ENCODE assay signal across 14 cellular contexts in the genomic region with DNA sequence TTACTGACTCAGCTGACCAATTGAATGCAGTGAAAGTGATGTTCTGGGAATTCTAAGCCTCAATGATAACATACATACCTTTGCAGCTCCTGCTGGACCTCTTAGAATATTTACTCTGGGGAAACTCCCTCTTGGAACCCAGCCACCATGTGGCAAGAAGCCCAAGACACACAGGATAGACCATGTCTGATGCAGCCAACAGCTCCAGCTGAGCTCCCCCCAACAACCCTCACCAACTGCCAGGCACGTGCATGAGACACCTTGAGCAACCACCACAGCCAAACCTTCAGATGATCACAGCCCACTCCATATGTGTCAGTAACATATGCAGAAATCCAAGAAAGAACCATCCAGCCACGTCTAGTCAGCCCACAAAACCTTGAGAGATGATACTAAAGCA. TPM values are rescaled to one million over a fixed set of nuclear protein-coding genes. Genes with fewer than 3 reads are reported as not detected.
DNase-seq lines count a peak whose midpoint lies in the region; ATAC-seq and TF ChIP-seq lines count a peak whose summit lies in the region.
"Had no signal": no experiment of that assay in that cellular context is flagged by ENCODE, and none has a peak within 500 bp of the region (broad histone marks: within the 10 kb centered on the region; RNA-seq: fewer than 3 reads in every experiment).

No MANE protein-coding gene starts in this region.

- no peaks in the 10 kb centered on the region for H3K27me3 Mint-ChIP-seq in activated CD8-positive, alpha-beta memory T cell treated with anti-CD3 and anti-CD28 coated beads, Interleukin-2, amount 10 ng/mL, durations not matched to agents 7 days and 5 days
- H3K27me3 Mint-ChIP-seq in activated B cell treated with CpG ODN at 0.5 μM for 24 hours: no peaks in the 10 kb centered on the region
- no peaks in the 10 kb centered on the region for H3K27me3 Mint-ChIP-seq in stimulated activated naive CD8-positive, alpha-beta T cell treated with anti-CD3 and anti-CD28 coated beads, Interleukin-15, Interleukin-2, amounts not matched to agents 100 ng/mL and 50 ng/mL, for 24 hours

- WGBS in gastroesophageal sphincter (ENCODE audit: low coverage in 1 of 2), 2 donors: 59 to 83% methylated on average over 2 of the region's 2 CpGs

- TF ChIP-seq EP300 in gastroesophageal sphincter (IDR thresholded peaks at IDR 0.05): no peak

- no peak for TF ChIP-seq POLR2A in gastroesophageal sphincter (IDR thresholded peaks at IDR 0.05)

- no peak for TF ChIP-seq CTCF in activated B cell treated with CpG ODN at 0.5 μM for 24 hours (IDR thresholded peaks at IDR 0.05)
- TF ChIP-seq CTCF in gastroesophageal sphincter (IDR thresholded peaks at IDR 0.05): no peak

- peak overlapping the region; percentile 90 for H3K27ac Mint-ChIP-seq in activated CD8-positive, alpha-beta memory T cell treated with anti-CD3 and anti-CD28 coated beads, Interleukin-2, amount 10 ng/mL, durations not matched to agents 7 days and 5 days
- peak overlapping the region; percentile 95 for H3K27ac Mint-ChIP-seq in activated B cell treated with CpG ODN at 0.5 μM for 24 hours
- H3K27ac Mint-ChIP-seq in stimulated activated naive CD8-positive, alpha-beta T cell treated with anti-CD3 and anti-CD28 coated beads, Interleukin-15, Interleukin-2, amounts not matched to agents 100 ng/mL and 50 ng/mL, for 24 hours: peak overlapping the region; percentile 95

- no peak overlapping the region for H3K4me3 ChIP-seq in gastroesophageal sphincter
- H3K4me3 ChIP-seq: left lung, testis had no signal

- peaks cover 0 to 12% (median 0%) of the 10 kb centered on the region in 3 donors for H3K9me3 ChIP-seq in gastroesophageal sphincter
- H3K9me3 ChIP-seq: left lung, testis had no signal

- peak overlapping the region in 3 of 4 donors; percentile 74 to 92 (median 77) for H3K27ac ChIP-seq in gastroesophageal sphincter
- H3K27ac ChIP-seq: left lung had no signal

- H3K36me3 ChIP-seq in gastroesophageal sphincter: no peaks in the 10 kb centered on the region
- H3K36me3 ChIP-seq: left lung had no signal

- H3K4me1 Mint-ChIP-seq in activated CD8-positive, alpha-beta memory T cell treated with anti-CD3 and anti-CD28 coated beads, Interleukin-2, amount 10 ng/mL, durations not matched to agents 7 days and 5 days: peaks cover 48% of the 10 kb centered on the region
- H3K4me1 Mint-ChIP-seq in activated B cell treated with CpG ODN at 0.5 μM for 24 hours: peaks cover 57% of the 10 kb centered on the region
- H3K4me1 Mint-ChIP-seq in stimulated activated naive CD8-positive, alpha-beta T cell treated with anti-CD3 and anti-CD28 coated beads, Interleukin-15, Interleukin-2, amounts not matched to agents 100 ng/mL and 50 ng/mL, for 24 hours (ENCODE audit: low read depth): peaks cover 55% of the 10 kb centered on the region

- H3K36me3 Mint-ChIP-seq in activated CD8-positive, alpha-beta memory T cell treated with anti-CD3 and anti-CD28 coated beads, Interleukin-2, amount 10 ng/mL, durations not matched to agents 7 days and 5 days: peaks cover 10% of the 10 kb centered on the region
- H3K36me3 Mint-ChIP-seq in activated B cell treated with CpG ODN at 0.5 μM for 24 hours (ENCODE audit: low read depth): peaks cover 3% of the 10 kb centered on the region
- peaks cover 7% of the 10 kb centered on the region for H3K36me3 Mint-ChIP-seq in stimulated activated naive CD8-positive, alpha-beta T cell treated with anti-CD3 and anti-CD28 coated beads, Interleukin-15, Interleukin-2, amounts not matched to agents 100 ng/mL and 50 ng/mL, for 24 hours (ENCODE audit: low read depth)

- no peak for DNase-seq in activated CD8-positive, alpha-beta memory T cell treated with anti-CD3 and anti-CD28 coated beads, Interleukin-2, amount 10 ng/mL, durations not matched to agents 7 days and 5 days
- no peak for DNase-seq in activated CD8-positive, alpha-beta memory T cell treated with anti-CD3 and anti-CD28 coated beads for 24 hours
- DNase-seq in activated B cell treated with CpG ODN at 0.5 μM for 24 hours: no peak
- no peak for DNase-seq in COLO829 (ENCODE audit: low spot score)
- DNase-seq in NCI-H69 (lab: John Stamatoyannopoulos, UW): no peak
- DNase-seq: activated CD4-positive, CD25-positive, alpha-beta regulatory T cell treated with anti-CD3 and anti-CD28 coated beads, Interleukin-2, amount 50 U/mL, for 72 hours; DMS153; left lung; small intestine; testis had no signal

- no peaks in the 10 kb centered on the region for H3K27me3 ChIP-seq in gastroesophageal sphincter
- H3K27me3 ChIP-seq: left lung, testis had no signal

- CTCF ChIA-PET in activated CD8-positive, alpha-beta memory T cell treated with anti-CD3 and anti-CD28 coated beads, Interleukin-2, amount 10 ng/mL, durations not matched to agents 7 days and 5 days (lab: Charles Lee): interaction anchor here (1.0 to 2.0 kb wide), 7 partner anchors 15 to 138 kb away, joined by 3 to 11 read pairs (median 5); no protein-coding TSS in a partner anchor
- CTCF ChIA-PET in activated B cell treated with CpG ODN at 0.5 μM for 24 hours (lab: Charles Lee): interaction anchor here (1.2 to 2.3 kb wide), 5 partner anchors 40 to 162 kb away, joined by 4 to 12 read pairs (median 5); no protein-coding TSS in a partner anchor

- peaks cover 3% of the 10 kb centered on the region for H3K9me3 Mint-ChIP-seq in activated CD8-positive, alpha-beta memory T cell treated with anti-CD3 and anti-CD28 coated beads, Interleukin-2, amount 10 ng/mL, durations not matched to agents 7 days and 5 days (ENCODE audit: low read depth)
- H3K9me3 Mint-ChIP-seq in activated B cell treated with CpG ODN at 0.5 μM for 24 hours: no peaks in the 10 kb centered on the region
- no peaks in the 10 kb centered on the region for H3K9me3 Mint-ChIP-seq in stimulated activated naive CD8-positive, alpha-beta T cell treated with anti-CD3 and anti-CD28 coated beads, Interleukin-15, Interleukin-2, amounts not matched to agents 100 ng/mL and 50 ng/mL, for 24 hours

- no peak for ATAC-seq in activated CD8-positive, alpha-beta memory T cell treated with anti-CD3 and anti-CD28 coated beads, Interleukin-2, amount 10 ng/mL, durations not matched to agents 7 days and 5 days
- ATAC-seq in activated B cell treated with CpG ODN at 0.5 μM for 24 hours (ENCODE audit: low read depth): no peak
- no peak for ATAC-seq in gastroesophageal sphincter
- no peak for ATAC-seq in GM18861 (IDR thresholded peaks at IDR 0.05; ENCODE audit: unreplicated experiment)
- ATAC-seq: SK-N-SH treated with all-trans-retinoic acid at 6 μM for 48 hours had no signal

- H3K4me1 ChIP-seq in gastroesophageal sphincter: peaks cover 3 to 49% (median 17%) of the 10 kb centered on the region in 3 donors

- intact Hi-C loops in activated B cell treated with CpG ODN at 0.5 μM for 24 hours (cut with micrococcal nuclease): loop anchor here (2.0 to 5.0 kb wide), 3 partner anchors 23 to 139 kb away; no protein-coding TSS in a partner anchor

- H3K4me3 Mint-ChIP-seq in activated CD8-positive, alpha-beta memory T cell treated with anti-CD3 and anti-CD28 coated beads, Interleukin-2, amount 10 ng/mL, durations not matched to agents 7 days and 5 days: no peak overlapping the region
- peak overlapping the region; percentile 28 for H3K4me3 Mint-ChIP-seq in activated B cell treated with CpG ODN at 0.5 μM for 24 hours
- H3K4me3 Mint-ChIP-seq in stimulated activated naive CD8-positive, alpha-beta T cell treated with anti-CD3 and anti-CD28 coated beads, Interleukin-15, Interleukin-2, amounts not matched to agents 100 ng/mL and 50 ng/mL, for 24 hours: peak overlapping the region; percentile 5

- POLR2A ChIA-PET in activated B cell treated with CpG ODN at 0.5 μM for 24 hours (lab: Charles Lee): interaction anchor here (0.5 to 4.1 kb wide), 11 partner anchors 10 to 116 kb away, joined by 3 to 31 read pairs (median 7); partner anchors contain the start of gene XYLT1

RNA-seq across cellular contexts. Expression of gene XYLT1, which starts 53.0 kb away (rescaled TPM):
- total RNA-seq in activated CD8-positive, alpha-beta memory T cell treated with anti-CD3 and anti-CD28 coated beads, Interleukin-2, amount 10 ng/mL, durations not matched to agents 7 days and 5 days: 10 to 100 TPM; 35.7 to 40.9 TPM
- 14.9 and 17.0 TPM in 2 replicates for total RNA-seq in activated B cell treated with CpG ODN at 0.5 μM for 24 hours
- 10 to 100 TPM; 19.1 to 51.6 (median 23.7) TPM for total RNA-seq in gastroesophageal sphincter
